Comparison of ENCODE assay signal across 13 cellular contexts in the genomic region with DNA sequence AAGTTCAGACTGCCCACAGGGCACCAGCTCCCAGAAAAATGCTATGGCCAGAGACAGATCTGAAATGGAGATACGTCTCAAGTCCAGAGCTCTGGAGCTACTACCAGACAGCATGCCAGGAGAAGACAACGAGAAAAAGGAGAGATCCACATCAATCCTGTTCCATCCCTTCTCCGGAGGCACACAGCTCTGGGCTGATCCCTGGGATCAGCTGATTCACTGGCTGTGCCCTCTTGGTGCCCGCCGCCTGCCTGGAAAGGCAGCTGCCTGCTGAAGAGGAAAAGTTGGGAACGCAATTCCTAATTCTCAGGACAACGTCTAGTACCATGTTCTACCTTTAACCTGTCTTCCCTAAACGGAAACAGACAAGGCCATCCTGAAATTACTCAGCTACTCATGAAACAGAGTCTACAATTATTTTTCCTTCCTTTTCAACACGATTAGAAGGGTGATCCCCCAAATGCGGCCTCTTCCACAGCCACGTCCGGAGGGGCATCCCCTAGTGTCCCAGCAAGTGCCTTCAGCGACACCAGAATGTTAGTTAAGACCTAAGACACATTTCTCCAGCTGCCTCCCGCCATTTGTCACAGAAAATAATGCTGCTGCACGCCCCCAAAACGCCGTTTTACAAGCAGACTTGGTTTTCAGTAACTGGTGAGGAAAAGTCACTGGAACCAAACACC. TPM values are rescaled to one million over a fixed set of nuclear protein-coding genes. Genes with fewer than 3 reads are reported as not detected.
DNase-seq lines count a peak whose midpoint lies in the region; ATAC-seq and TF ChIP-seq lines count a peak whose summit lies in the region.
"Had no signal": no experiment of that assay in that cellular context is flagged by ENCODE, and none has a peak within 500 bp of the region (broad histone marks: within the 10 kb centered on the region; RNA-seq: fewer than 3 reads in every experiment).

No MANE protein-coding gene starts in this region.

- peak overlapping the region; percentile 63 to 76 (median 70) for H3K27ac ChIP-seq in esophagus squamous epithelium
- H3K27ac ChIP-seq in gastrocnemius medialis: peak overlapping the region in 1 of 4 donors; percentile 21
- H3K27ac ChIP-seq in tibial artery: no peak overlapping the region

- H3K27me3 Mint-ChIP-seq in WTC11 (ENCODE audit: low read depth): peaks cover 65% of the 10 kb centered on the region

- H3K27ac Mint-ChIP-seq in WTC11: no peak overlapping the region

- H3K36me3 ChIP-seq in GM06990 (ENCODE audit: control insufficient read depth, insufficient read depth, low read length): no peaks in the 10 kb centered on the region
- no peaks in the 10 kb centered on the region for H3K36me3 ChIP-seq in esophagus squamous epithelium
- H3K36me3 ChIP-seq in gastrocnemius medialis: no peaks in the 10 kb centered on the region
- H3K36me3 ChIP-seq in tibial artery: no peaks in the 10 kb centered on the region
- H3K36me3 ChIP-seq: pancreas had no signal

- peaks cover 58% of the 10 kb centered on the region for H3K4me1 Mint-ChIP-seq in WTC11

- TF ChIP-seq CTCF in GM06990 (IDR thresholded peaks at IDR 0.05; ENCODE audit: insufficient read depth, low read length, poor library complexity, severe bottlenecking): no peak
- TF ChIP-seq CTCF in WTC11 (IDR thresholded peaks at IDR 0.05): no peak
- TF ChIP-seq CTCF in esophagus squamous epithelium (IDR thresholded peaks at IDR 0.05): no peak
- TF ChIP-seq CTCF in gastrocnemius medialis (IDR thresholded peaks at IDR 0.05 in 4 of 5, conservative IDR thresholded peaks at IDR 0.05 in 1 of 5): no peak
- no peak for TF ChIP-seq CTCF in tibial artery (IDR thresholded peaks at IDR 0.05)

- peak overlapping the region; percentile 63 for H3K4me3 Mint-ChIP-seq in WTC11

- 61 to 76% methylated on average over 13 to 14 of the region's 17 CpGs for WGBS in esophagus squamous epithelium, 2 donors

- ATAC-seq in WTC11: no peak
- ATAC-seq in gastrocnemius medialis: no peak
- no peak for ATAC-seq in GM18505 (IDR thresholded peaks at IDR 0.05; ENCODE audit: unreplicated experiment)
- no peak for ATAC-seq in HG03565 (IDR thresholded peaks at IDR 0.05; ENCODE audit: unreplicated experiment)
- ATAC-seq: pancreas had no signal

- TF ChIP-seq POLR2A in esophagus squamous epithelium (IDR thresholded peaks at IDR 0.05) (no peak), gastrocnemius medialis (IDR thresholded peaks at IDR 0.05) (no peak), GM18505 (IDR thresholded peaks at IDR 0.05; ENCODE audit: borderline replicate concordance, extremely low read depth, insufficient read depth, insufficient read length) (no peak)

- no peaks in the 10 kb centered on the region for H3K9me3 Mint-ChIP-seq in WTC11

- in situ Hi-C loops in gastrocnemius medialis (cut with MboI; ENCODE audit: low sequenced_read_pairs in 4 of 4): loop anchor here in 2 of 4 donors (25.0 kb wide), 1 partner anchor 179 kb away; a partner anchor contains a TSS

- CTCF ChIA-PET in WTC11 (lab: Charles Lee): interaction anchor here (0.7 to 1.7 kb wide), 5 partner anchors 14 to 196 kb away, joined by 3 to 16 read pairs (median 6); no protein-coding TSS in a partner anchor

- no peaks in the 10 kb centered on the region for H3K9me3 ChIP-seq in esophagus squamous epithelium
- H3K9me3 ChIP-seq in gastrocnemius medialis: no peaks in the 10 kb centered on the region
- H3K9me3 ChIP-seq in tibial artery: no peaks in the 10 kb centered on the region
- H3K9me3 ChIP-seq: pancreas had no signal

- H3K36me3 Mint-ChIP-seq in WTC11: no peaks in the 10 kb centered on the region

- H3K4me3 ChIP-seq in GM06990 (replicated peaks; ENCODE audit: low read depth, low read length) (peak overlapping the region; percentile 49; the same call in 1 of the 2 replicates), esophagus squamous epithelium (peak overlapping the region in 3 of 4 donors; percentile 59 to 90 (median 75)), gastrocnemius medialis (peak overlapping the region; percentile 57 to 73 (median 64)), tibial artery (peak overlapping the region in 1 of 2 donors; percentile 56)

- H3K4me1 ChIP-seq in esophagus squamous epithelium (peaks cover 39 to 72% (median 46%) of the 10 kb centered on the region in 3 donors), gastrocnemius medialis (peaks cover 30 to 48% of the 10 kb centered on the region in 2 donors), tibial artery (peaks cover 0 to 48% (median 46%) of the 10 kb centered on the region in 4 donors)

- intact Hi-C loops in esophagus squamous epithelium (cut with DNase I) (loop anchor here (10.0 kb wide), 1 partner anchor 161 kb away; no protein-coding TSS in a partner anchor), gastrocnemius medialis (cut with DNase I; ENCODE audit: low total_unique reads) (loop anchor here (5.0 to 10.0 kb wide), 4 partner anchors 121 to 691 kb away; a partner anchor contains a TSS), tibial artery (cut with DNase I; ENCODE audit: low total_unique reads) (loop anchor here (5.0 to 10.0 kb wide), 3 partner anchors 46 to 174 kb away; a partner anchor contains a TSS)

- H3K27me3 ChIP-seq in GM06990 (replicated peaks; ENCODE audit: control insufficient read depth, insufficient read depth, low read length) (peaks cover 5% of the 10 kb centered on the region), esophagus squamous epithelium (peaks cover 0 to 50% (median 0%) of the 10 kb centered on the region in 4 donors), gastrocnemius medialis (peaks cover 0 to 23% (median 7%) of the 10 kb centered on the region in 3 donors), tibial artery (peaks cover 0 to 18% of the 10 kb centered on the region in 2 donors)
- H3K27me3 ChIP-seq: pancreas had no signal

- DNase-seq in GM06990 (ENCODE audit: extremely low read depth, insufficient read length) (no peak), WTC11 (ENCODE audit: low spot score) (no peak), esophagus squamous epithelium (lab: John Stamatoyannopoulos, UW) (no peak), gastrocnemius medialis (no peak), tibial artery (no peak), NCI-H69 (lab: John Stamatoyannopoulos, UW) (no peak)
- DNase-seq: GF-D8, NCI-H146 had no signal

- POLR2A ChIA-PET in WTC11 (lab: Charles Lee): interaction anchor here (1.1 to 1.6 kb wide), 4 partner anchors 10 to 52 kb away, joined by 4 to 5 read pairs (median 4); no protein-coding TSS in a partner anchor

TF ChIP-seq in WTC11, 78 proteins besides CTCF, POLR2A, EP300 and RAD21 (continues in another document):
- TF ChIP-seq, protein P1, sequence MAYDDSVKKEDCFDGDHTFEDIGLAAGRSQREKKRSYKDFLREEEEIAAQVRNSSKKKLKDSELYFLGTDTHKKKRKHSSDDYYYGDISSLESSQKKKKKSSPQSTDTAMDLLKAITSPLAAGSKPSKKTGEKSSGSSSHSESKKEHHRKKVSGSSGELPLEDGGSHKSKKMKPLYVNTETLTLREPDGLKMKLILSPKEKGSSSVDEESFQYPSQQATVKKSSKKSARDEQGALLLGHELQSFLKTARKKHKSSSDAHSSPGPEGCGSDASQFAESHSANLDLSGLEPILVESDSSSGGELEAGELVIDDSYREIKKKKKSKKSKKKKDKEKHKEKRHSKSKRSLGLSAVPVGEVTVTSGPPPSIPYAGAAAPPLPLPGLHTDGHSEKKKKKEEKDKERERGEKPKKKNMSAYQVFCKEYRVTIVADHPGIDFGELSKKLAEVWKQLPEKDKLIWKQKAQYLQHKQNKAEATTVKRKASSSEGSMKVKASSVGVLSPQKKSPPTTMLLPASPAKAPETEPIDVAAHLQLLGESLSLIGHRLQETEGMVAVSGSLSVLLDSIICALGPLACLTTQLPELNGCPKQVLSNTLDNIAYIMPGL (CRISPR knock-in tag; IDR thresholded peaks at IDR 0.05): no peak
- TF ChIP-seq ATF1 (CRISPR knock-in tag; IDR thresholded peaks at IDR 0.05): no peak
- TF ChIP-seq ZNF416 (CRISPR knock-in tag; IDR thresholded peaks at IDR 0.05): no peak
- TF ChIP-seq, protein P2, sequence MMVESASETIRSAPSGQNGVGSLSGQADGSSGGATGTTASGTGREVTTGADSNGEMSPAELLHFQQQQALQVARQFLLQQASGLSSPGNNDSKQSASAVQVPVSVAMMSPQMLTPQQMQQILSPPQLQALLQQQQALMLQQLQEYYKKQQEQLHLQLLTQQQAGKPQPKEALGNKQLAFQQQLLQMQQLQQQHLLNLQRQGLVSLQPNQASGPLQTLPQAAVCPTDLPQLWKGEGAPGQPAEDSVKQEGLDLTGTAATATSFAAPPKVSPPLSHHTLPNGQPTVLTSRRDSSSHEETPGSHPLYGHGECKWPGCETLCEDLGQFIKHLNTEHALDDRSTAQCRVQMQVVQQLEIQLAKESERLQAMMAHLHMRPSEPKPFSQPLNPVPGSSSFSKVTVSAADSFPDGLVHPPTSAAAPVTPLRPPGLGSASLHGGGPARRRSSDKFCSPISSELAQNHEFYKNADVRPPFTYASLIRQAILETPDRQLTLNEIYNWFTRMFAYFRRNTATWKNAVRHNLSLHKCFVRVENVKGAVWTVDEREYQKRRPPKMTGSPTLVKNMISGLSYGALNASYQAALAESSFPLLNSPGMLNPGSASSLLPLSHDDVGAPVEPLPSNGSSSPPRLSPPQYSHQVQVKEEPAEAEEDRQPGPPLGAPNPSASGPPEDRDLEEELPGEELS (CRISPR knock-in tag; IDR thresholded peaks at IDR 0.05): no peak

RNA-seq across cellular contexts. Expression of a gene that starts 2.4 kb away (rescaled TPM):
- 4.5 to 7.8 TPM (median 6.0 TPM) in 3 replicates for total RNA-seq in WTC11 (2021)
- 1 to 10 TPM; 5.1 to 8.5 (median 8.2) TPM for total RNA-seq in esophagus squamous epithelium
- total RNA-seq in gastrocnemius medialis: 1 to 10 TPM; 1.8 to 6.0 (median 3.4) TPM

RNA-seq across cellular contexts. Expression of a gene that starts 2.7 kb away (rescaled TPM):
- total RNA-seq in WTC11 (2021): 0.23 to 0.41 TPM in 2 of 3 replicates, not detected in the other
- under 1 TPM in 1 of 4 donors, not detected in 3; 0.11 TPM for total RNA-seq in esophagus squamous epithelium
- not detected for total RNA-seq in gastrocnemius medialis
- total RNA-seq: frontal cortex, SK-MEL-5 had no signal

RNA-seq across cellular contexts. Expression of a gene that starts 52.9 kb away (rescaled TPM):
- 77.8 to 87.3 TPM (median 82.5 TPM) in 3 replicates for total RNA-seq in WTC11 (2021)
- 10 to 100 TPM; 29.6 to 38.1 (median 32.6) TPM for total RNA-seq in esophagus squamous epithelium
- 10 to 100 TPM; 21.7 to 48.7 (median 34.7) TPM for total RNA-seq in gastrocnemius medialis

Comparison
In these comparisons a context has a peak if more than half of its experiments do, and no peak if none do; other contexts are left out.
1. H3K27ac ChIP-seq: peak in esophagus squamous epithelium (4 of 4); none in tibial artery (0 of 2).